ENCODE assay signal across 2 cellular contexts in the genomic region with DNA sequence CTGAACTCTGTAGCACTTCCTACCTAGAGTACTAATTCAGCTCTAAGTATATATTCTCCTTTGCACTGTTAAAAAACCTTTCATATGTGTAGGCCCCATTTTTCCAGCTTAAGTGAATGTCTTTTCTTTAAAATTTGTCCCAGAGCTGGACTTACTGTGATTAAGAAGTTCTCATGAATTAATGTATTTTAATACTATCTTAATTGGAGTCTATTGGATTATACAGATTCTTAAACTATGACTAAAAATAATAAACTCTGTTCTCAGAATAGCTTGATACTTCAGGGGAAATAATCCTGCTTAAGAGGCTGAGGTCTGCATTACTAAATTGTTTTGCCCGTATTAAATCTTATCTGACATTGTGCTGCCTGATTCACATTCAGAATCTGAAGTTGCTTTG.
A peak's percentile ranks its signal among the peaks of the same experiment; 100 is the strongest.
TF ChIP-seq lines count a peak whose summit lies in the region.

No MANE protein-coding gene starts in this region.

TF ChIP-seq in SK-N-SH treated with all-trans-retinoic acid at 6 μM for 48 hours, 23 proteins besides CTCF, POLR2A, EP300 and RAD21 (continued from another document):
- TF ChIP-seq, protein P1, sequence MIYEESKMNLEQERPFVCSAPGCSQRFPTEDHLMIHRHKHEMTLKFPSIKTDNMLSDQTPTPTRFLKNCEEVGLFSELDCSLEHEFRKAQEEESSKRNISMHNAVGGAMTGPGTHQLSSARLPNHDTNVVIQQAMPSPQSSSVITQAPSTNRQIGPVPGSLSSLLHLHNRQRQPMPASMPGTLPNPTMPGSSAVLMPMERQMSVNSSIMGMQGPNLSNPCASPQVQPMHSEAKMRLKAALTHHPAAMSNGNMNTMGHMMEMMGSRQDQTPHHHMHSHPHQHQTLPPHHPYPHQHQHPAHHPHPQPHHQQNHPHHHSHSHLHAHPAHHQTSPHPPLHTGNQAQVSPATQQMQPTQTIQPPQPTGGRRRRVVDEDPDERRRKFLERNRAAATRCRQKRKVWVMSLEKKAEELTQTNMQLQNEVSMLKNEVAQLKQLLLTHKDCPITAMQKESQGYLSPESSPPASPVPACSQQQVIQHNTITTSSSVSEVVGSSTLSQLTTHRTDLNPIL (CRISPR knock-in tag; IDR thresholded peaks at IDR 0.05; ENCODE audit: low read depth): peak; percentile 82
- TF ChIP-seq ISL1 (CRISPR knock-in tag; IDR thresholded peaks at IDR 0.05) (peak; percentile 97), ARNTL (CRISPR knock-in tag; IDR thresholded peaks at IDR 0.05; ENCODE audit: borderline replicate concordance, low read depth) (no peak), ZNF8 (CRISPR knock-in tag; IDR thresholded peaks at IDR 0.05) (no peak), TCF4 (CRISPR knock-in tag; IDR thresholded peaks at IDR 0.05; ENCODE audit: borderline replicate concordance) (0 out of 2 replicates have a peak, but pooled peaks have one; percentile 20), ZFP3 (CRISPR knock-in tag; IDR thresholded peaks at IDR 0.05) (peak; percentile 13; the same call in 1 of the 2 replicates), PATZ1 (CRISPR knock-in tag; IDR thresholded peaks at IDR 0.05; ENCODE audit: borderline replicate concordance) (no peak)
- TF ChIP-seq, protein P2, sequence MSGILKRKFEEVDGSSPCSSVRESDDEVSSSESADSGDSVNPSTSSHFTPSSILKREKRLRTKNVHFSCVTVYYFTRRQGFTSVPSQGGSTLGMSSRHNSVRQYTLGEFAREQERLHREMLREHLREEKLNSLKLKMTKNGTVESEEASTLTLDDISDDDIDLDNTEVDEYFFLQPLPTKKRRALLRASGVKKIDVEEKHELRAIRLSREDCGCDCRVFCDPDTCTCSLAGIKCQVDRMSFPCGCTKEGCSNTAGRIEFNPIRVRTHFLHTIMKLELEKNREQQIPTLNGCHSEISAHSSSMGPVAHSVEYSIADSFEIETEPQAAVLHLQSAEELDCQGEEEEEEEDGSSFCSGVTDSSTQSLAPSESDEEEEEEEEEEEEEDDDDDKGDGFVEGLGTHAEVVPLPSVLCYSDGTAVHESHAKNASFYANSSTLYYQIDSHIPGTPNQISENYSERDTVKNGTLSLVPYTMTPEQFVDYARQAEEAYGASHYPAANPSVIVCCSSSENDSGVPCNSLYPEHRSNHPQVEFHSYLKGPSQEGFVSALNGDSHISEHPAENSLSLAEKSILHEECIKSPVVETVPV (CRISPR knock-in tag; IDR thresholded peaks at IDR 0.05): 0 out of 2 replicates have a peak, but pooled peaks have one; percentile 37

TF ChIP-seq in SK-N-SH, 30 proteins besides CTCF, POLR2A, EP300 and RAD21 (continued from another document):
- TF ChIP-seq, protein P3, sequence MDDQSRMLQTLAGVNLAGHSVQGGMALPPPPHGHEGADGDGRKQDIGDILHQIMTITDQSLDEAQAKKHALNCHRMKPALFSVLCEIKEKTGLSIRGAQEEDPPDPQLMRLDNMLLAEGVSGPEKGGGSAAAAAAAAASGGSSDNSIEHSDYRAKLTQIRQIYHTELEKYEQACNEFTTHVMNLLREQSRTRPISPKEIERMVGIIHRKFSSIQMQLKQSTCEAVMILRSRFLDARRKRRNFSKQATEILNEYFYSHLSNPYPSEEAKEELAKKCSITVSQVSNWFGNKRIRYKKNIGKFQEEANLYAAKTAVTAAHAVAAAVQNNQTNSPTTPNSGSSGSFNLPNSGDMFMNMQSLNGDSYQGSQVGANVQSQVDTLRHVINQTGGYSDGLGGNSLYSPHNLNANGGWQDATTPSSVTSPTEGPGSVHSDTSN (IDR thresholded peaks at IDR 0.05): no peak
- TF ChIP-seq USF2 (IDR thresholded peaks at IDR 0.05; ENCODE audit: borderline replicate concordance, low read depth, low read length) (no peak), SMC3 (IDR thresholded peaks at IDR 0.05; ENCODE audit: low read depth, low read length) (no peak), CHD2 (IDR thresholded peaks at IDR 0.05; ENCODE audit: low read length, partially characterized antibody) (no peak), IRF3 (IDR thresholded peaks at IDR 0.05; ENCODE audit: low read depth, low read length) (no peak), ELF1 (IDR thresholded peaks at IDR 0.05) (no peak), FOXM1 (IDR thresholded peaks at IDR 0.05; ENCODE audit: low read depth) (no peak), RXRA (IDR thresholded peaks at IDR 0.05; ENCODE audit: borderline replicate concordance, low read depth) (no peak), YY1 (IDR thresholded peaks at IDR 0.05; ENCODE audit: low read depth) (no peak), GATA2 (CRISPR knock-in tag; IDR thresholded peaks at IDR 0.05) (no peak), NFIC (IDR thresholded peaks at IDR 0.05; ENCODE audit: borderline replicate concordance) (no peak), TCF12 (IDR thresholded peaks at IDR 0.05) (no peak)
- TF ChIP-seq, protein P4, sequence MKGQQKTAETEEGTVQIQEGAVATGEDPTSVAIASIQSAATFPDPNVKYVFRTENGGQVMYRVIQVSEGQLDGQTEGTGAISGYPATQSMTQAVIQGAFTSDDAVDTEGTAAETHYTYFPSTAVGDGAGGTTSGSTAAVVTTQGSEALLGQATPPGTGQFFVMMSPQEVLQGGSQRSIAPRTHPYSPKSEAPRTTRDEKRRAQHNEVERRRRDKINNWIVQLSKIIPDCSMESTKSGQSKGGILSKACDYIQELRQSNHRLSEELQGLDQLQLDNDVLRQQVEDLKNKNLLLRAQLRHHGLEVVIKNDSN (IDR thresholded peaks at IDR 0.05; ENCODE audit: borderline replicate concordance, low read depth): no peak
